In genomic region chr13:50594276-50594970, GRCh38 we compare ENCODE assay signal across 8 cellular contexts.
DNase-seq lines count a peak whose midpoint lies in the region; ATAC-seq and TF ChIP-seq lines count a peak whose summit lies in the region.

No MANE protein-coding gene starts in this region.

- H3K27me3 Mint-ChIP-seq in endothelial cell (ENCODE audit: unreplicated experiment), result peaks cover 3% of the 10 kb centered on the region

- peak overlapping the region; percentile 76 for H3K9ac ChIP-seq in OCI-LY3 (ENCODE audit: low read length)

- TF ChIP-seq POLR2A in vagina (IDR thresholded peaks at IDR 0.05) (no peak), gastrocnemius medialis (IDR thresholded peaks at IDR 0.05) (no peak)

- H3K36me3 ChIP-seq in OCI-LY3 (replicated peaks; ENCODE audit: low read depth, low read length) (no peaks in the 10 kb centered on the region), vagina (no peaks in the 10 kb centered on the region), gastrocnemius medialis (no peaks in the 10 kb centered on the region)

- DNase-seq in activated effector memory CD4-positive, alpha-beta T cell treated with anti-CD3 and anti-CD28 coated beads, Interleukin-2, amount 50 U/mL, for 16 hours, result peak; percentile 64
- no peak for DNase-seq in activated effector memory CD4-positive, alpha-beta T cell treated with Interleukin-2 at 50 U/mL for 16 hours
- peak; percentile 8 for DNase-seq in medulla oblongata (ENCODE audit: extremely low spot score)
- no peak for DNase-seq in endothelial cell (ENCODE audit: low spot score)
- no peak for DNase-seq in vagina (ENCODE audit: extremely low spot score in 2 of 2)
- DNase-seq in gastrocnemius medialis, result no peak

- no peak overlapping the region for H3K4me3 Mint-ChIP-seq in endothelial cell (ENCODE audit: unreplicated experiment)

- H3K9me3 Mint-ChIP-seq in endothelial cell (ENCODE audit: unreplicated experiment), result no peaks in the 10 kb centered on the region

- H3K79me2 ChIP-seq in OCI-LY3 (ENCODE audit: low read length), result no peaks in the 10 kb centered on the region

- no peaks in the 10 kb centered on the region for H3K9me3 ChIP-seq in OCI-LY3 (ENCODE audit: insufficient read depth, low read length)
- H3K9me3 ChIP-seq in vagina, result no peaks in the 10 kb centered on the region
- no peaks in the 10 kb centered on the region for H3K9me3 ChIP-seq in gastrocnemius medialis

- H3K4me1 ChIP-seq in OCI-LY3 (ENCODE audit: low read length) (peaks cover 83% of the 10 kb centered on the region), vagina (peaks cover 9% of the 10 kb centered on the region), gastrocnemius medialis (peaks cover 11 to 24% of the 10 kb centered on the region in 2 donors)

- H3K27me3 ChIP-seq in OCI-LY3 (ENCODE audit: low read depth, low read length) (no peaks in the 10 kb centered on the region), vagina (no peaks in the 10 kb centered on the region), gastrocnemius medialis (no peaks in the 10 kb centered on the region)

- H3K27ac ChIP-seq in OCI-LY3 (ENCODE audit: low read length) (peak overlapping the region; percentile 96), vagina (no peak overlapping the region), gastrocnemius medialis (peak overlapping the region in 1 of 4 donors; percentile 33)

- peak; percentile 82 for ATAC-seq in HG02970 (IDR thresholded peaks at IDR 0.05; ENCODE audit: low FRiP score, unreplicated experiment)
- no peak for ATAC-seq in gastrocnemius medialis

- H3K4me2 ChIP-seq in OCI-LY3 (ENCODE audit: low read length), result peak overlapping the region; percentile 94

- no peak overlapping the region for H3K27ac Mint-ChIP-seq in endothelial cell (ENCODE audit: unreplicated experiment)

- no peaks in the 10 kb centered on the region for H3K36me3 Mint-ChIP-seq in endothelial cell (ENCODE audit: low read depth, unreplicated experiment)

- TF ChIP-seq CTCF in OCI-LY3 (IDR thresholded peaks at IDR 0.05; ENCODE audit: low read depth, low read length) (peak; percentile 22; the same call in 1 of the 2 replicates), endothelial cell (IDR thresholded peaks at IDR 0.05; ENCODE audit: unreplicated experiment) (no peak), vagina (IDR thresholded peaks at IDR 0.05) (no peak), gastrocnemius medialis (IDR thresholded peaks at IDR 0.05 in 4 of 5, conservative IDR thresholded peaks at IDR 0.05 in 1 of 5) (no peak)

- H3K4me1 Mint-ChIP-seq in endothelial cell (ENCODE audit: unreplicated experiment), result peaks cover 11% of the 10 kb centered on the region

- H4K20me1 ChIP-seq in OCI-LY3 (ENCODE audit: insufficient read depth, low read length), result no peaks in the 10 kb centered on the region

- intact Hi-C loops in vagina (cut with DNase I), result no loop called here
- intact Hi-C loops in gastrocnemius medialis (cut with DNase I; ENCODE audit: low total_unique reads), result no loop called here

- peak overlapping the region; percentile 71 for H3K4me3 ChIP-seq in OCI-LY3 (ENCODE audit: low read length)
- no peak overlapping the region for H3K4me3 ChIP-seq in vagina
- H3K4me3 ChIP-seq in gastrocnemius medialis, result no peak overlapping the region

- in situ Hi-C loops in gastrocnemius medialis (cut with MboI; ENCODE audit: low sequenced_read_pairs in 4 of 4), result no loop called here

- H2AFZ ChIP-seq in OCI-LY3 (ENCODE audit: low read depth, low read length), result peak overlapping the region; percentile 11; the same call in 1 of the 2 replicates

Comparison
In these comparisons a context has a peak if more than half of its experiments do, and no peak if none do; other contexts are left out.
1. DNase-seq: peak in activated effector memory CD4-positive, alpha-beta T cell treated with anti-CD3 and anti-CD28 coated beads, Interleukin-2, amount 50 U/mL, for 16 hours (single experiment) and medulla oblongata (single experiment); none in activated effector memory CD4-positive, alpha-beta T cell treated with Interleukin-2 at 50 U/mL for 16 hours (single experiment), endothelial cell (single experiment), vagina (0 of 2) and gastrocnemius medialis (0 of 2).